Comparison of ENCODE assay signal across 24 cellular contexts in genomic region chr6:83872386-83873118, GRCh38. TPM values are rescaled to one million over a fixed set of nuclear protein-coding genes. Genes with fewer than 3 reads are reported as not detected.
DNase-seq lines count a peak whose midpoint lies in the region; ATAC-seq, FAIRE-seq and TF ChIP-seq lines count a peak whose summit lies in the region.
"Had no signal": no experiment of that assay in that cellular context is flagged by ENCODE, and none has a peak within 500 bp of the region (broad histone marks: within the 10 kb centered on the region; RNA-seq: fewer than 3 reads in every experiment).

No MANE protein-coding gene starts in this region.

- no peaks in the 10 kb centered on the region; the same call in none of the 2 replicates for H3K9me3 ChIP-seq in K562 (replicated peaks; ENCODE audit: control insufficient read depth, insufficient read depth, low read depth, low read length)
- H3K9me3 ChIP-seq: heart right ventricle, lower lobe of right lung, testis had no signal

- H3K4me3 Mint-ChIP-seq in chondrocyte (ENCODE audit: unreplicated experiment) = no peak overlapping the region
- H3K4me3 Mint-ChIP-seq: endodermal cell had no signal

- TF ChIP-seq POLR2A in K562 (conservative IDR thresholded peaks at IDR 0.05) = no peak

- H2AFZ ChIP-seq in K562 (ENCODE audit: low read depth, low read length) = no peak overlapping the region

- 76% methylated on average over 3 of the region's 3 CpGs for WGBS in K562 (ENCODE audit: insufficient coverage, low coverage, missing lambda C conversion rate)

- H4K20me1 ChIP-seq in K562 (replicated peaks; ENCODE audit: control insufficient read depth, insufficient read depth, low read length) = no peaks in the 10 kb centered on the region

- no peak overlapping the region for H3K27ac ChIP-seq in K562 (ENCODE audit: extremely low read depth, low read depth, low read length)
- H3K27ac ChIP-seq: heart right ventricle, lower lobe of right lung, testis had no signal

- FAIRE-seq in K562 (lab: Jason Lieb, UNC) = no peak
- FAIRE-seq: GM19239, islet of Langerhans, TTC549 had no signal

- H3K4me1 Mint-ChIP-seq in chondrocyte (ENCODE audit: low read depth) = peaks cover 34% of the 10 kb centered on the region

- no peaks in the 10 kb centered on the region for H3K27me3 ChIP-seq in K562 (ENCODE audit: control insufficient read depth in 2 of 2, insufficient read depth in 2 of 2, low read length in 2 of 2)
- H3K27me3 ChIP-seq: heart right ventricle, testis had no signal

- peaks cover 17% of the 10 kb centered on the region for H3K36me3 ChIP-seq in K562 (ENCODE audit: control insufficient read depth, insufficient read depth, low read length)
- H3K36me3 ChIP-seq: lower lobe of right lung had no signal

- no peaks in the 10 kb centered on the region for H3K9me1 ChIP-seq in K562 (ENCODE audit: control insufficient read depth, insufficient read depth, low read length)

- DNase-seq in EH (ENCODE audit: low read depth) (peak; percentile 39), HT1080 (ENCODE audit: low read depth) (peak; percentile 7), K562 (ENCODE audit: extremely low read depth in 1 of 4, low spot score in 3 of 4) (no peak), midbrain (lab: John Stamatoyannopoulos, UW) (peak; percentile 59), NCI-H226 (no peak), DMS53 treated with DMSO at 0.1 percent for 48 hours (lab: John Stamatoyannopoulos, UW; ENCODE audit: unreplicated experiment) (no peak), chondrocyte (ENCODE audit: low spot score) (no peak)
- DNase-seq: activated CD4-positive, alpha-beta T cell treated with anti-CD3 and anti-CD28 coated beads, Interleukin-2, amount 50 U/mL, for 1 hour; activated CD8-positive, alpha-beta memory T cell treated with anti-CD3 and anti-CD28 coated beads, Interleukin-2, amount 50 U/mL, for 4 hours; activated effector memory CD4-positive, alpha-beta T cell treated with anti-CD3 and anti-CD28 coated beads, Interleukin-2, amount 50 U/mL, for 16 hours; endodermal cell; GOT3; heart right ventricle; lower lobe of right lung; NCI-H1694; NCI-H446 treated with DMSO at 0.1 percent for 48 hours; right cardiac atrium; Right ventricle myocardium superior; testis had no signal

- peaks cover 2% of the 10 kb centered on the region for H3K36me3 Mint-ChIP-seq in chondrocyte (ENCODE audit: low read depth)

- H3K27me3 Mint-ChIP-seq in chondrocyte (ENCODE audit: low read depth) = no peaks in the 10 kb centered on the region

- H3K4me3 ChIP-seq in K562 = no peak overlapping the region
- H3K4me3 ChIP-seq: heart right ventricle, lower lobe of right lung, testis had no signal

- TF ChIP-seq CTCF in K562 (IDR thresholded peaks at IDR 0.05 in 2 of 3, conservative IDR thresholded peaks at IDR 0.05 in 1 of 3; ENCODE audit: insufficient read depth in 2 of 3, low read depth in 1 of 3, low read length in 3 of 3) (no peak), chondrocyte (IDR thresholded peaks at IDR 0.05) (no peak)

- no peak for TF ChIP-seq RAD21 in K562 (CRISPR knock-in tag; conservative IDR thresholded peaks at IDR 0.05 in 1 of 2, IDR thresholded peaks at IDR 0.05 in 1 of 2)

- CTCF ChIA-PET in K562 (lab: Yijun Ruan, JAX; ENCODE audit: low intra/inter-chr PET ratio) = no interaction called here

- H3K79me2 ChIP-seq in K562 (ENCODE audit: control insufficient read depth, insufficient read depth, low read length) = peaks cover 12% of the 10 kb centered on the region; the same call in 1 of the 3 replicates

- no peaks in the 10 kb centered on the region for H3K9me3 Mint-ChIP-seq in chondrocyte (ENCODE audit: low read depth)

- no peak overlapping the region for H3K9ac ChIP-seq in K562 (ENCODE audit: insufficient read depth in 1 of 2, low read depth in 2 of 2, low read length in 2 of 2)

- intact Hi-C loops in K562 (cut with micrococcal nuclease) = no loop called here

- peak; percentile 47 for ATAC-seq in K562
- ATAC-seq: heart right ventricle, lower lobe of right lung, right cardiac atrium had no signal

- in situ Hi-C loops in K562 (cut with MboI) = no loop called here

- BruUV-seq in K562 (replicated peaks; lab: Mats Ljungman, UMichigan) = no TSS peak

- H3K27ac Mint-ChIP-seq in chondrocyte (ENCODE audit: unreplicated experiment) = no peak overlapping the region
- H3K27ac Mint-ChIP-seq: endodermal cell had no signal

- H3K4me2 ChIP-seq in K562 (ENCODE audit: insufficient read depth, low read length) = no peak overlapping the region

- POLR2A ChIA-PET in K562 (lab: Yijun Ruan, JAX) = interaction anchor here (0.6 kb wide), 1 partner anchor 946 kb away, joined by 3 read pairs; no protein-coding TSS in a partner anchor

- no peak for TF ChIP-seq EP300 in K562 (IDR thresholded peaks at IDR 0.05; ENCODE audit: low read length)

- peaks cover 0 to 6% of the 10 kb centered on the region in 2 experiments; a peak in 3 of 5 replicates for H3K4me1 ChIP-seq in K562 (replicated peaks in 1 of 2; ENCODE audit: control insufficient read depth in 2 of 2, insufficient read depth in 2 of 2, low read length in 2 of 2)
- H3K4me1 ChIP-seq: lower lobe of right lung, testis had no signal

TF ChIP-seq in K562, 482 proteins besides CTCF, POLR2A, EP300 and RAD21 (continues in another document):
- TF ChIP-seq, protein P1, sequence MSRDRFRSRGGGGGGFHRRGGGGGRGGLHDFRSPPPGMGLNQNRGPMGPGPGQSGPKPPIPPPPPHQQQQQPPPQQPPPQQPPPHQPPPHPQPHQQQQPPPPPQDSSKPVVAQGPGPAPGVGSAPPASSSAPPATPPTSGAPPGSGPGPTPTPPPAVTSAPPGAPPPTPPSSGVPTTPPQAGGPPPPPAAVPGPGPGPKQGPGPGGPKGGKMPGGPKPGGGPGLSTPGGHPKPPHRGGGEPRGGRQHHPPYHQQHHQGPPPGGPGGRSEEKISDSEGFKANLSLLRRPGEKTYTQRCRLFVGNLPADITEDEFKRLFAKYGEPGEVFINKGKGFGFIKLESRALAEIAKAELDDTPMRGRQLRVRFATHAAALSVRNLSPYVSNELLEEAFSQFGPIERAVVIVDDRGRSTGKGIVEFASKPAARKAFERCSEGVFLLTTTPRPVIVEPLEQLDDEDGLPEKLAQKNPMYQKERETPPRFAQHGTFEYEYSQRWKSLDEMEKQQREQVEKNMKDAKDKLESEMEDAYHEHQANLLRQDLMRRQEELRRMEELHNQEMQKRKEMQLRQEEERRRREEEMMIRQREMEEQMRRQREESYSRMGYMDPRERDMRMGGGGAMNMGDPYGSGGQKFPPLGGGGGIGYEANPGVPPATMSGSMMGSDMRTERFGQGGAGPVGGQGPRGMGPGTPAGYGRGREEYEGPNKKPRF (IDR thresholded peaks at IDR 0.05; ENCODE audit: low read depth, low read length) = no peak

RNA-seq across cellular contexts. Expression of gene CYB5R4, which starts 13.1 kb away (rescaled TPM):
- 9.4 and 14.9 TPM in 2 replicates for total RNA-seq in HT1080 (2014; rRNA removed; shearing (Covaris generic))
- polyA plus RNA-seq in HT1080 (2015; cell fraction: cytosol; rRNA removed) = 14.3 and 22.2 TPM in 2 replicates
- 5.8 and 6.6 TPM in 2 replicates for polyA plus RNA-seq in HT1080 (2015; cell fraction: nucleus; rRNA removed)
- 8.6 and 22.9 TPM in 2 replicates for total RNA-seq in K562 (2011; cell fraction: chromatin; rRNA removed; ENCODE audit: low replicate concordance)
- 2.4 and 3.5 TPM in 2 replicates for total RNA-seq in K562 (2011; cell fraction: nucleolus; rRNA removed)
- 4.1 and 8.3 TPM in 2 replicates for total RNA-seq in K562 (2011; cell fraction: nucleoplasm; rRNA removed)
- total RNA-seq in K562 (2014; rRNA removed) (12.4 and 19.3 TPM in 2 replicates), K562 (2014; rRNA removed; fragmentation: Illumina TruSeq; extraction: Trizol) (19.0 and 21.2 TPM in 2 replicates), K562 (2015; rRNA removed; fragmentation: Illumina TruSeq; extraction: Trizol) (16.9 and 17.4 TPM in 2 replicates), K562 (2021) (22.4 and 24.2 TPM in 2 replicates), chondrocyte (13.0 to 15.6 TPM (median 13.6 TPM) in 3 replicates)
- polyA plus RNA-seq in K562 (2011; rRNA removed) (17.6 and 23.1 TPM in 2 replicates), K562 (2014; fragmentation: Illumina TruSeq; extraction: Trizol) (14.8 and 18.4 TPM in 2 replicates), K562 (2014; fragmentation: Nextera tagmentation; extraction: Ambion mirVana) (10 to 100 TPM in 1 of 2 experiments, 1 to 10 TPM in 1; 5.9 to 10.1 TPM), K562 (2014; rRNA removed) (14.5 and 19.0 TPM in 2 replicates)
- 2.5 and 5.5 TPM in 2 replicates for polyA plus RNA-seq in K562 (2011; cell fraction: cytosol; rRNA removed)
- polyA plus RNA-seq in K562 (2011; cell fraction: nucleus; rRNA removed) = 4.6 and 8.7 TPM in 2 replicates
- polyA plus RNA-seq in K562 (2012) = 10.6 and 15.7 TPM in 2 replicates
- 9.6 and 18.2 TPM in 2 replicates for polyA minus RNA-seq in K562 (2011; rRNA and poly(A)+ RNA removed)
- polyA minus RNA-seq in K562 (2011; cell fraction: cytosol; rRNA and poly(A)+ RNA removed) = 6.9 and 7.1 TPM in 2 replicates
- polyA minus RNA-seq in K562 (2011; cell fraction: nucleus; rRNA and poly(A)+ RNA removed) = 8.2 and 14.8 TPM in 2 replicates

RNA-seq across cellular contexts. Expression of gene RIPPLY2, which starts 19.4 kb away (rescaled TPM):
- total RNA-seq in HT1080 (2014; rRNA removed; shearing (Covaris generic)) = not detected in 2 replicates
- not detected in 2 replicates for polyA plus RNA-seq in HT1080 (2015; cell fraction: cytosol; rRNA removed)
- polyA plus RNA-seq in HT1080 (2015; cell fraction: nucleus; rRNA removed) = 0.07 TPM in 1 of 2 replicates, not detected in the other
- total RNA-seq in K562 (2011; cell fraction: chromatin; rRNA removed; ENCODE audit: low replicate concordance) = not detected in 2 replicates
- not detected in 2 replicates for total RNA-seq in K562 (2011; cell fraction: nucleolus; rRNA removed)
- not detected in 2 replicates for total RNA-seq in K562 (2011; cell fraction: nucleoplasm; rRNA removed)
- total RNA-seq in K562 (2014; rRNA removed) (not detected in 2 replicates), K562 (2014; rRNA removed; fragmentation: Illumina TruSeq; extraction: Trizol) (not detected in 2 replicates), K562 (2015; rRNA removed; fragmentation: Illumina TruSeq; extraction: Trizol) (not detected in 2 replicates), K562 (2021) (not detected in 2 replicates), chondrocyte (not detected in 3 replicates)
- polyA plus RNA-seq in K562 (2011; rRNA removed) (not detected in 2 replicates), K562 (2014; fragmentation: Illumina TruSeq; extraction: Trizol) (not detected in 2 replicates), K562 (2014; fragmentation: Nextera tagmentation; extraction: Ambion mirVana) (not detected), K562 (2014; rRNA removed) (not detected in 2 replicates)
- polyA plus RNA-seq in K562 (2011; cell fraction: cytosol; rRNA removed) = not detected in 2 replicates
- not detected in 2 replicates for polyA plus RNA-seq in K562 (2011; cell fraction: nucleus; rRNA removed)
- not detected in 2 replicates for polyA plus RNA-seq in K562 (2012)
- not detected in 2 replicates for polyA minus RNA-seq in K562 (2011; rRNA and poly(A)+ RNA removed)
- not detected in 2 replicates for polyA minus RNA-seq in K562 (2011; cell fraction: cytosol; rRNA and poly(A)+ RNA removed)
- polyA minus RNA-seq in K562 (2011; cell fraction: nucleus; rRNA and poly(A)+ RNA removed) = not detected in 2 replicates
- total RNA-seq: fibroblast of lung, heart right ventricle, lower lobe of right lung, omental fat pad, right cardiac atrium, Right ventricle myocardium superior had no signal
- polyA plus RNA-seq: fibroblast of lung had no signal

Comparison
In these comparisons a context has a peak if more than half of its experiments do, and no peak if none do; other contexts are left out.
1. DNase-seq: peak in EH (single experiment), HT1080 (single experiment) and midbrain (single experiment); none in K562 (0 of 4), NCI-H226 (single experiment), DMS53 treated with DMSO at 0.1 percent for 48 hours (single experiment) and chondrocyte (single experiment).